In the genomic region with DNA sequence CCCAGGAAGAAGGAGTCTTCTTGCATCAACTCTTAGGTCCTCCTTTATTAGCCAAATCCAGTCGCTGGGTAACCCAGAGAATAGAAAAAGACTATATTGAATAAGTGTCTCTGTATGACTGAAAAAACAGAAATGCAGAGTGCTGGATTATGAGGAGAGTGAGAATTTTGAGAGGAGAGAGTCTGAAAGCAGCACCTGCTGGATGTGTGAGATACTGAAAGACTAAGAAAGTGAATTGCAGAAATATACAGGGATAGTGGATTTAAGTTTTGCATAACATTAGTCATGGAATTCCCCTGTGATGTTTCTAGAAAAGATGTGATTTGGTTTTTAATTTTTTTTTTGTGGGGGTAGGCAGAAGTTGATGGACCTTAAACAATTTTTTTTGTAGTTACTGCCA, we compare ENCODE assay signal across 34 cellular contexts.
"Had no signal": no experiment of that assay in that cellular context is flagged by ENCODE, and none has a peak within 500 bp of the region (broad histone marks: within the 10 kb centered on the region; RNA-seq: fewer than 3 reads in every experiment).

No MANE protein-coding gene starts in this region.

- H3K4me1 Mint-ChIP-seq: activated B cell treated with CpG ODN at 0.5 μM for 24 hours; activated naive CD4-positive, alpha-beta T cell treated with anti-CD3 and anti-CD28 coated beads, Interleukin-2, amount 50 U/mL, for 24 hours; activated naive CD8-positive, alpha-beta T cell treated with anti-CD3 and anti-CD28 coated beads for 36 hours; activated naive CD8-positive, alpha-beta T cell treated with anti-CD3 and anti-CD28 coated beads, Interleukin-2, amount 50 U/mL, for 24 hours; T-helper 17 cell had no signal

- H3K27ac ChIP-seq: adrenal gland, ascending aorta, brain microvascular endothelial cell, gastrocnemius medialis, heart left ventricle, WERI-Rb-1 had no signal

- H3K4me3 Mint-ChIP-seq: activated B cell treated with CpG ODN at 0.5 μM for 24 hours; activated CD8-positive, alpha-beta T cell treated with anti-CD3 and anti-CD28 coated beads for 36 hours; activated naive CD4-positive, alpha-beta T cell treated with anti-CD3 and anti-CD28 coated beads for 36 hours; activated naive CD4-positive, alpha-beta T cell treated with anti-CD3 and anti-CD28 coated beads, Interleukin-2, amount 50 U/mL, for 24 hours; activated naive CD8-positive, alpha-beta T cell treated with anti-CD3 and anti-CD28 coated beads for 36 hours; activated naive CD8-positive, alpha-beta T cell treated with anti-CD3 and anti-CD28 coated beads, Interleukin-2, amount 50 U/mL, for 24 hours; activated T-helper 1 cell treated with anti-CD3 and anti-CD28 coated beads, Interleukin-12 subunit alpha, Interleukin-12 subunit beta, Interleukin-2, Interleukin-4 antibody, amounts not matched to agents 30 ng/mL and 10 ng/mL and 1 ng/mL, durations not matched to agents 14 hours and 24 hours and 36 hours; effector memory CD8-positive, alpha-beta T cell; T-helper 17 cell; T-helper 2 cell treated with Interferon-gamma antibody and Interleukin-4, amounts not matched to agents 5 μg/mL and 100 μg/mL, for 36 hours had no signal

- ATAC-seq: activated CD4-positive, CD25-positive, alpha-beta regulatory T cell treated with anti-CD3 and anti-CD28 coated beads, Interleukin-2, amount 50 U/mL, for 24 hours; activated CD8-positive, alpha-beta T cell treated with anti-CD3 and anti-CD28 coated beads for 36 hours; activated naive CD8-positive, alpha-beta T cell treated with anti-CD3 and anti-CD28 coated beads, Interleukin-2, amount 50 U/mL, for 24 hours; effector memory CD8-positive, alpha-beta T cell; gastrocnemius medialis; heart left ventricle; T-helper 17 cell had no signal

- H3K36me3 Mint-ChIP-seq: activated naive CD4-positive, alpha-beta T cell treated with anti-CD3 and anti-CD28 coated beads, Interleukin-2, amount 50 U/mL, for 24 hours; activated naive CD8-positive, alpha-beta T cell treated with anti-CD3 and anti-CD28 coated beads for 36 hours had no signal

- DNase-seq: activated B cell treated with CpG ODN at 0.5 μM for 24 hours; activated CD4-positive, alpha-beta T cell treated with anti-CD3 and anti-CD28 coated beads for 48 hours; activated CD4-positive, alpha-beta T cell treated with anti-CD3 and anti-CD28 coated beads, Interleukin-2, amount 50 U/mL, for 1 hour; activated CD4-positive, alpha-beta T cell treated with anti-CD3 and anti-CD28 coated beads, Interleukin-2, amount 50 U/mL, for 48 hours; activated CD8-positive, alpha-beta memory T cell treated with anti-CD3 and anti-CD28 coated beads for 24 hours; activated CD8-positive, alpha-beta T cell treated with anti-CD3 and anti-CD28 coated beads for 36 hours; activated effector memory CD4-positive, alpha-beta T cell treated with anti-CD3 and anti-CD28 coated beads, Interleukin-2, amount 50 U/mL, for 16 hours; activated naive CD4-positive, alpha-beta T cell treated with anti-CD3 and anti-CD28 coated beads for 36 hours; activated naive CD8-positive, alpha-beta T cell treated with anti-CD3 and anti-CD28 coated beads for 36 hours; activated naive CD8-positive, alpha-beta T cell treated with anti-CD3 and anti-CD28 coated beads, Interleukin-2, amount 50 U/mL, for 24 hours; activated T-cell treated with anti-CD3 and anti-CD28 coated beads, Interleukin-2, amount 50 U/mL, for 48 hours; adrenal gland; amygdala; brain microvascular endothelial cell; caudate nucleus; cortex of kidney; dermis blood vessel endothelial cell; effector CD4-positive, alpha-beta T cell; effector memory CD8-positive, alpha-beta T cell; foreskin fibroblast; gastrocnemius medialis; glutamatergic neuron; heart left ventricle; T-helper 1 cell; T-helper 17 cell; T1000; WERI-Rb-1 had no signal

- H3K27me3 ChIP-seq: ascending aorta, heart left ventricle had no signal

- H3K4me1 ChIP-seq: adrenal gland, ascending aorta, gastrocnemius medialis, heart left ventricle had no signal

- H3K9me3 Mint-ChIP-seq: activated B cell treated with CpG ODN at 0.5 μM for 24 hours; activated CD8-positive, alpha-beta T cell treated with anti-CD3 and anti-CD28 coated beads for 36 hours; activated naive CD4-positive, alpha-beta T cell treated with anti-CD3 and anti-CD28 coated beads for 36 hours; activated naive CD4-positive, alpha-beta T cell treated with anti-CD3 and anti-CD28 coated beads, Interleukin-2, amount 50 U/mL, for 24 hours; activated naive CD8-positive, alpha-beta T cell treated with anti-CD3 and anti-CD28 coated beads for 36 hours; activated naive CD8-positive, alpha-beta T cell treated with anti-CD3 and anti-CD28 coated beads, Interleukin-2, amount 50 U/mL, for 24 hours; activated T-helper 1 cell treated with anti-CD3 and anti-CD28 coated beads, Interleukin-12 subunit alpha, Interleukin-12 subunit beta, Interleukin-2, Interleukin-4 antibody, amounts not matched to agents 30 ng/mL and 10 ng/mL and 1 ng/mL, durations not matched to agents 14 hours and 24 hours and 36 hours; activated T-helper 2 cell treated with anti-CD3 and anti-CD28 coated beads, Interferon-gamma antibody, Interleukin-2, Interleukin-4, amounts not matched to agents 10 μg/mL and 5 μg/mL and 100 μg/mL, durations not matched to agents 14 hours and 24 hours and 36 hours; T-helper 2 cell treated with Interferon-gamma antibody and Interleukin-4, amounts not matched to agents 5 μg/mL and 100 μg/mL, for 36 hours had no signal

- H3K4me3 ChIP-seq: adrenal gland, ascending aorta, gastrocnemius medialis, heart left ventricle had no signal

- FAIRE-seq: colon had no signal

- H3K9me3 ChIP-seq: adrenal gland, ascending aorta, gastrocnemius medialis, heart left ventricle had no signal

- H3K27ac Mint-ChIP-seq: activated B cell treated with CpG ODN at 0.5 μM for 24 hours; activated CD8-positive, alpha-beta T cell treated with anti-CD3 and anti-CD28 coated beads for 36 hours; activated naive CD4-positive, alpha-beta T cell treated with anti-CD3 and anti-CD28 coated beads for 36 hours; activated naive CD4-positive, alpha-beta T cell treated with anti-CD3 and anti-CD28 coated beads, Interleukin-2, amount 50 U/mL, for 24 hours; activated naive CD8-positive, alpha-beta T cell treated with anti-CD3 and anti-CD28 coated beads for 36 hours; activated naive CD8-positive, alpha-beta T cell treated with anti-CD3 and anti-CD28 coated beads, Interleukin-2, amount 50 U/mL, for 24 hours; activated T-helper 1 cell treated with anti-CD3 and anti-CD28 coated beads, Interleukin-12 subunit alpha, Interleukin-12 subunit beta, Interleukin-2, Interleukin-4 antibody, amounts not matched to agents 30 ng/mL and 10 ng/mL and 1 ng/mL, durations not matched to agents 14 hours and 24 hours and 36 hours; activated T-helper 2 cell treated with anti-CD3 and anti-CD28 coated beads, Interferon-gamma antibody, Interleukin-2, Interleukin-4, amounts not matched to agents 10 μg/mL and 5 μg/mL and 100 μg/mL, durations not matched to agents 14 hours and 24 hours and 36 hours; effector memory CD8-positive, alpha-beta T cell; T-helper 17 cell; T-helper 2 cell treated with Interferon-gamma antibody and Interleukin-4, amounts not matched to agents 5 μg/mL and 100 μg/mL, for 36 hours had no signal

- H3K27me3 Mint-ChIP-seq: effector memory CD8-positive, alpha-beta T cell had no signal

- H3K36me3 ChIP-seq: adrenal gland, ascending aorta, brain microvascular endothelial cell, gastrocnemius medialis, heart left ventricle, WERI-Rb-1 had no signal
